8 cellular contexts compared by ENCODE assay signal in genomic region chr1:25562101-25562927, GRCh38. TPM values are rescaled to one million over a fixed set of nuclear protein-coding genes. Genes with fewer than 3 reads are reported as not detected.
A peak's percentile ranks its signal among the peaks of the same experiment; 100 is the strongest.
DNase-seq lines count a peak whose midpoint lies in the region; ATAC-seq and TF ChIP-seq lines count a peak whose summit lies in the region.

No MANE protein-coding gene starts in this region.

- H3K4me3 ChIP-seq in HL-60 (replicated peaks; ENCODE audit: insufficient read depth, low read length) (no peak overlapping the region), esophagus squamous epithelium (no peak overlapping the region), testis (no peak overlapping the region)

- 35 to 52% methylated on average over 4 of the region's 8 CpGs for WGBS in esophagus squamous epithelium, 2 donors
- 66 to 78% methylated on average over 7 to 8 of the region's 8 CpGs for WGBS in testis, 2 donors

- intact Hi-C loops in esophagus squamous epithelium (cut with DNase I) (no loop called here), testis (cut with DNase I; ENCODE audit: low total_unique reads) (no loop called here), Right ventricle myocardium superior (cut with DNase I) (no loop called here)

- H3K4me1 ChIP-seq in esophagus squamous epithelium = peaks cover 33 to 89% (median 50%) of the 10 kb centered on the region in 3 donors
- H3K4me1 ChIP-seq in testis = peaks cover 11% of the 10 kb centered on the region

- peak overlapping the region; percentile 27 for H3K27ac ChIP-seq in HL-60 (replicated peaks)
- H3K27ac ChIP-seq in esophagus squamous epithelium = peak overlapping the region; percentile 48 to 76 (median 65)
- H3K27ac ChIP-seq in testis = no peak overlapping the region

- TF ChIP-seq POLR2A in esophagus squamous epithelium (IDR thresholded peaks at IDR 0.05) = peak in 1 of 4 donors; percentile 21
- no peak for TF ChIP-seq POLR2A in testis (IDR thresholded peaks at IDR 0.05)

- H3K27me3 ChIP-seq in HL-60 (ENCODE audit: insufficient read depth, poor library complexity, severe bottlenecking) (no peaks in the 10 kb centered on the region), esophagus squamous epithelium (no peaks in the 10 kb centered on the region), testis (no peaks in the 10 kb centered on the region)

- H3K9me3 ChIP-seq in esophagus squamous epithelium = no peaks in the 10 kb centered on the region
- H3K9me3 ChIP-seq in testis = no peaks in the 10 kb centered on the region

- H3K36me3 ChIP-seq in esophagus squamous epithelium (peaks cover 6 to 61% (median 12%) of the 10 kb centered on the region in 3 donors), testis (ENCODE audit: low read depth, missing control alignments) (no peaks in the 10 kb centered on the region)

- peak; percentile 70 for ATAC-seq in GM19324 (IDR thresholded peaks at IDR 0.05; ENCODE audit: low FRiP score, unreplicated experiment)
- ATAC-seq in Right ventricle myocardium superior (ENCODE audit: poor library complexity) = no peak

- TF ChIP-seq CTCF in HL-60 (IDR thresholded peaks at IDR 0.05; ENCODE audit: insufficient read depth, low read length) = no peak
- TF ChIP-seq CTCF in esophagus squamous epithelium (IDR thresholded peaks at IDR 0.05) = no peak
- TF ChIP-seq CTCF in testis (IDR thresholded peaks at IDR 0.05) = no peak

- DNase-seq in HL-60 (ENCODE audit: low read depth in 1 of 2, low spot score in 1 of 2) (peak in 1 of 2 experiments; percentile 79), esophagus squamous epithelium (lab: John Stamatoyannopoulos, UW) (peak; percentile 37), testis (no peak), Right ventricle myocardium superior (no peak), AG08395 (ENCODE audit: low spot score) (no peak)
- DNase-seq in activated CD4-positive, alpha-beta T cell treated with anti-CD3 and anti-CD28 coated beads, Interleukin-2, amount 50 U/mL, for 1 hour = peak; percentile 77
- peak; percentile 44 for DNase-seq in stimulated activated naive CD4-positive, alpha-beta T cell treated with Interleukin-2 at 50 U/mL for 16 hours (lab: John Stamatoyannopoulos, UW)

RNA-seq across cellular contexts. Expression of gene LDLRAP1, which starts 18.9 kb away (rescaled TPM):
- total RNA-seq in esophagus squamous epithelium (10 to 100 TPM; 17.0 to 21.4 (median 19.5) TPM), testis (10 to 100 TPM; 16.6 to 19.8 TPM), Right ventricle myocardium superior (11.8 TPM)
- 11.7 TPM for polyA plus RNA-seq in testis (ENCODE audit: insufficient read depth, low read depth, low replicate concordance)

RNA-seq across cellular contexts. Expression of gene MAN1C1, which starts 54.3 kb away (rescaled TPM):
- total RNA-seq in esophagus squamous epithelium (1 to 10 TPM in 3 of 4 donors, under 1 TPM in 1; 0.91 to 7.4 (median 3.8) TPM), testis (10 to 100 TPM; 12.8 to 21.1 TPM), Right ventricle myocardium superior (17.5 TPM)
- polyA plus RNA-seq in testis (ENCODE audit: insufficient read depth, low read depth, low replicate concordance) = 14.8 TPM

Comparison
In these comparisons a context has a peak if more than half of its experiments do, and no peak if none do; other contexts are left out.
1. DNase-seq: peak in activated CD4-positive, alpha-beta T cell treated with anti-CD3 and anti-CD28 coated beads, Interleukin-2, amount 50 U/mL, for 1 hour (single experiment), esophagus squamous epithelium (single experiment) and stimulated activated naive CD4-positive, alpha-beta T cell treated with Interleukin-2 at 50 U/mL for 16 hours (single experiment); none in testis (single experiment), Right ventricle myocardium superior (single experiment) and AG08395 (single experiment).
2. H3K27ac ChIP-seq: peak in HL-60 (single experiment) and esophagus squamous epithelium (4 of 4); none in testis (0 of 2).